Comparison of ENCODE assay signal across 1 cellular context in the genomic region with DNA sequence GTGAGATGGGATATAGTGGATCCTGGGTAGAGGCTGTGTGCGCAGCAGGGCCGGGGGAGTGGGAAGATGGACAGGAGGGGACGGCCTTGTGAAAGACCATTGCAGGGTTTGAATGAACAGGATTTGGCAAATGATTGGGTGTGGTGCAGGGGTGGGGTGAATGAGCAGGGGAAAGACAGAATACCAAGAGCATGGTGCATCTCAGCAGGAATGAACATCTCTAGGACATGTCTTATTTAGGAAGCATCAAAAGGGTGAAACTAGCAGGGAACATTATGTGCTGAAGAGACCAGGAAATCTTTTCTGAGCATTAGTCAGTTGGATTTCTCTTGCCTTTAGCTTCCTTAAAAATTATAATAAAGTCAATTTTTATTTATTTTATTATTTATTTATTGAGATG.
TF ChIP-seq lines count a peak whose summit lies in the region.

No MANE protein-coding gene starts in this region.

TF ChIP-seq in H1, 55 proteins besides CTCF, POLR2A, EP300 and RAD21:
- TF ChIP-seq SIX5 (IDR thresholded peaks at IDR 0.05; ENCODE audit: low read depth, low read length) (no peak), POU5F1 (IDR thresholded peaks at IDR 0.05; ENCODE audit: low read depth, low read length) (no peak), JUND (IDR thresholded peaks at IDR 0.05; ENCODE audit: low read length) (no peak), POLR2AphosphoS5 (IDR thresholded peaks at IDR 0.05; ENCODE audit: low read depth, low read length) (no peak), EZH2 (IDR thresholded peaks at IDR 0.05; ENCODE audit: low read depth, low read length, severe bottlenecking) (no peak), SRF (IDR thresholded peaks at IDR 0.05; ENCODE audit: low read depth, low read length) (no peak), HDAC2 (IDR thresholded peaks at IDR 0.05; ENCODE audit: borderline replicate concordance in 1 of 2, low read depth in 2 of 2, low read length in 2 of 2) (no peak), RNF2 (IDR thresholded peaks at IDR 0.05; ENCODE audit: borderline replicate concordance, low read depth, low read length, missing control alignments, poor library complexity, severe bottlenecking) (no peak), KDM5A (IDR thresholded peaks at IDR 0.05; ENCODE audit: low read length) (no peak), FOSL1 (IDR thresholded peaks at IDR 0.05; ENCODE audit: insufficient read depth, low read depth, low read length) (no peak), CREB1 (IDR thresholded peaks at IDR 0.05) (no peak), SUZ12 (IDR thresholded peaks at IDR 0.05; ENCODE audit: low read length) (no peak), YY1 (IDR thresholded peaks at IDR 0.05; ENCODE audit: low read depth, low read length) (no peak), CHD2 (IDR thresholded peaks at IDR 0.05; ENCODE audit: low read length) (no peak)
- TF ChIP-seq, protein P1, sequence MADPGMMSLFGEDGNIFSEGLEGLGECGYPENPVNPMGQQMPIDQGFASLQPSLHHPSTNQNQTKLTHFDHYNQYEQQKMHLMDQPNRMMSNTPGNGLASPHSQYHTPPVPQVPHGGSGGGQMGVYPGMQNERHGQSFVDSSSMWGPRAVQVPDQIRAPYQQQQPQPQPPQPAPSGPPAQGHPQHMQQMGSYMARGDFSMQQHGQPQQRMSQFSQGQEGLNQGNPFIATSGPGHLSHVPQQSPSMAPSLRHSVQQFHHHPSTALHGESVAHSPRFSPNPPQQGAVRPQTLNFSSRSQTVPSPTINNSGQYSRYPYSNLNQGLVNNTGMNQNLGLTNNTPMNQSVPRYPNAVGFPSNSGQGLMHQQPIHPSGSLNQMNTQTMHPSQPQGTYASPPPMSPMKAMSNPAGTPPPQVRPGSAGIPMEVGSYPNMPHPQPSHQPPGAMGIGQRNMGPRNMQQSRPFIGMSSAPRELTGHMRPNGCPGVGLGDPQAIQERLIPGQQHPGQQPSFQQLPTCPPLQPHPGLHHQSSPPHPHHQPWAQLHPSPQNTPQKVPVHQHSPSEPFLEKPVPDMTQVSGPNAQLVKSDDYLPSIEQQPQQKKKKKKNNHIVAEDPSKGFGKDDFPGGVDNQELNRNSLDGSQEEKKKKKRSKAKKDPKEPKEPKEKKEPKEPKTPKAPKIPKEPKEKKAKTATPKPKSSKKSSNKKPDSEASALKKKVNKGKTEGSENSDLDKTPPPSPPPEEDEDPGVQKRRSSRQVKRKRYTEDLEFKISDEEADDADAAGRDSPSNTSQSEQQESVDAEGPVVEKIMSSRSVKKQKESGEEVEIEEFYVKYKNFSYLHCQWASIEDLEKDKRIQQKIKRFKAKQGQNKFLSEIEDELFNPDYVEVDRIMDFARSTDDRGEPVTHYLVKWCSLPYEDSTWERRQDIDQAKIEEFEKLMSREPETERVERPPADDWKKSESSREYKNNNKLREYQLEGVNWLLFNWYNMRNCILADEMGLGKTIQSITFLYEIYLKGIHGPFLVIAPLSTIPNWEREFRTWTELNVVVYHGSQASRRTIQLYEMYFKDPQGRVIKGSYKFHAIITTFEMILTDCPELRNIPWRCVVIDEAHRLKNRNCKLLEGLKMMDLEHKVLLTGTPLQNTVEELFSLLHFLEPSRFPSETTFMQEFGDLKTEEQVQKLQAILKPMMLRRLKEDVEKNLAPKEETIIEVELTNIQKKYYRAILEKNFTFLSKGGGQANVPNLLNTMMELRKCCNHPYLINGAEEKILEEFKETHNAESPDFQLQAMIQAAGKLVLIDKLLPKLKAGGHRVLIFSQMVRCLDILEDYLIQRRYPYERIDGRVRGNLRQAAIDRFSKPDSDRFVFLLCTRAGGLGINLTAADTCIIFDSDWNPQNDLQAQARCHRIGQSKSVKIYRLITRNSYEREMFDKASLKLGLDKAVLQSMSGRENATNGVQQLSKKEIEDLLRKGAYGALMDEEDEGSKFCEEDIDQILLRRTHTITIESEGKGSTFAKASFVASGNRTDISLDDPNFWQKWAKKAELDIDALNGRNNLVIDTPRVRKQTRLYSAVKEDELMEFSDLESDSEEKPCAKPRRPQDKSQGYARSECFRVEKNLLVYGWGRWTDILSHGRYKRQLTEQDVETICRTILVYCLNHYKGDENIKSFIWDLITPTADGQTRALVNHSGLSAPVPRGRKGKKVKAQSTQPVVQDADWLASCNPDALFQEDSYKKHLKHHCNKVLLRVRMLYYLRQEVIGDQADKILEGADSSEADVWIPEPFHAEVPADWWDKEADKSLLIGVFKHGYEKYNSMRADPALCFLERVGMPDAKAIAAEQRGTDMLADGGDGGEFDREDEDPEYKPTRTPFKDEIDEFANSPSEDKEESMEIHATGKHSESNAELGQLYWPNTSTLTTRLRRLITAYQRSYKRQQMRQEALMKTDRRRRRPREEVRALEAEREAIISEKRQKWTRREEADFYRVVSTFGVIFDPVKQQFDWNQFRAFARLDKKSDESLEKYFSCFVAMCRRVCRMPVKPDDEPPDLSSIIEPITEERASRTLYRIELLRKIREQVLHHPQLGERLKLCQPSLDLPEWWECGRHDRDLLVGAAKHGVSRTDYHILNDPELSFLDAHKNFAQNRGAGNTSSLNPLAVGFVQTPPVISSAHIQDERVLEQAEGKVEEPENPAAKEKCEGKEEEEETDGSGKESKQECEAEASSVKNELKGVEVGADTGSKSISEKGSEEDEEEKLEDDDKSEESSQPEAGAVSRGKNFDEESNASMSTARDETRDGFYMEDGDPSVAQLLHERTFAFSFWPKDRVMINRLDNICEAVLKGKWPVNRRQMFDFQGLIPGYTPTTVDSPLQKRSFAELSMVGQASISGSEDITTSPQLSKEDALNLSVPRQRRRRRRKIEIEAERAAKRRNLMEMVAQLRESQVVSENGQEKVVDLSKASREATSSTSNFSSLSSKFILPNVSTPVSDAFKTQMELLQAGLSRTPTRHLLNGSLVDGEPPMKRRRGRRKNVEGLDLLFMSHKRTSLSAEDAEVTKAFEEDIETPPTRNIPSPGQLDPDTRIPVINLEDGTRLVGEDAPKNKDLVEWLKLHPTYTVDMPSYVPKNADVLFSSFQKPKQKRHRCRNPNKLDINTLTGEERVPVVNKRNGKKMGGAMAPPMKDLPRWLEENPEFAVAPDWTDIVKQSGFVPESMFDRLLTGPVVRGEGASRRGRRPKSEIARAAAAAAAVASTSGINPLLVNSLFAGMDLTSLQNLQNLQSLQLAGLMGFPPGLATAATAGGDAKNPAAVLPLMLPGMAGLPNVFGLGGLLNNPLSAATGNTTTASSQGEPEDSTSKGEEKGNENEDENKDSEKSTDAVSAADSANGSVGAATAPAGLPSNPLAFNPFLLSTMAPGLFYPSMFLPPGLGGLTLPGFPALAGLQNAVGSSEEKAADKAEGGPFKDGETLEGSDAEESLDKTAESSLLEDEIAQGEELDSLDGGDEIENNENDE (IDR thresholded peaks at IDR 0.05; ENCODE audit: insufficient replicate concordance, low read length) = no peak
- TF ChIP-seq, protein P2, sequence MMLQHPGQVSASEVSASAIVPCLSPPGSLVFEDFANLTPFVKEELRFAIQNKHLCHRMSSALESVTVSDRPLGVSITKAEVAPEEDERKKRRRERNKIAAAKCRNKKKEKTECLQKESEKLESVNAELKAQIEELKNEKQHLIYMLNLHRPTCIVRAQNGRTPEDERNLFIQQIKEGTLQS (IDR thresholded peaks at IDR 0.05; ENCODE audit: insufficient read depth, low read depth, low read length) = no peak
TF ChIP-seq in H1: peak in this region for 0.
